Comparison of ENCODE assay signal across 1 cellular context in the genomic region with DNA sequence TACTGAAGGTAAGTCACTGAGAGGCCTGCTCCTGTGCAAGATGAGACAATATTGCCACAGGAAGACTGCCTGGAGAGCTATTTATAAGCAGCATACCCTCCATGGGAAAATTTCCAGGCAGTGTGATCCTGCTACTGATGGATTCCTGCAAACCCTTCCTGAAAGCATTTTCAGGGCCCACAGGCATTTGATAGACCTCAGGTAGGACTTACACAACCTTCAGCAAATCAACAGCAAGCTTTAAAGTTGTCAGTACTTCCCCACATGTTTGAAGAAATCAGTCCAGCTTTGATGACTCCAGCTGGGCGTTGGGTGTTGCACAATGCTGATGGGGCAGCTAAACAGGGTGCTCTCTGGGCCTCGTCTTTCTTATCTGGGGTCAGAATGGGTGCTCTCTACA.
TF ChIP-seq lines count a peak whose summit lies in the region.

No MANE protein-coding gene starts in this region.

TF ChIP-seq in HEK293, 187 proteins besides CTCF, POLR2A, EP300 and RAD21:
- TF ChIP-seq ZFP37 (tag by site-specific recombination; IDR thresholded peaks at IDR 0.05) = no peak
- TF ChIP-seq, protein P1, sequence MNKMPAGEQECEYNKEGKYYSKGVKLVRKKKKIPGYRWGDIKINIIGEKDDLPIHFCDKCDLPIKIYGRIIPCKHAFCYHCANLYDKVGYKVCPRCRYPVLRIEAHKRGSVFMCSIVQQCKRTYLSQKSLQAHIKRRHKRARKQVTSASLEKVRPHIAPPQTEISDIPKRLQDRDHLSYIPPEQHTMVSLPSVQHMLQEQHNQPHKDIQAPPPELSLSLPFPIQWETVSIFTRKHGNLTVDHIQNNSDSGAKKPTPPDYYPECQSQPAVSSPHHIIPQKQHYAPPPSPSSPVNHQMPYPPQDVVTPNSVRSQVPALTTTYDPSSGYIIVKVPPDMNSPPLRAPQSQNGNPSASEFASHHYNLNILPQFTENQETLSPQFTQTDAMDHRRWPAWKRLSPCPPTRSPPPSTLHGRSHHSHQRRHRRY (tag by site-specific recombination; IDR thresholded peaks at IDR 0.05) = no peak
- no peak for TF ChIP-seq ZNF792 (tag by site-specific recombination; IDR thresholded peaks at IDR 0.05)
- no peak for TF ChIP-seq ZNF433 (tag by site-specific recombination; IDR thresholded peaks at IDR 0.05; ENCODE audit: low read depth)
- no peak for TF ChIP-seq ZNF791 (tag by site-specific recombination; IDR thresholded peaks at IDR 0.05)
- no peak for TF ChIP-seq ZNF175 (tag by site-specific recombination; IDR thresholded peaks at IDR 0.05)
